ENCODE assay signal across 22 cellular contexts in the genomic region with DNA sequence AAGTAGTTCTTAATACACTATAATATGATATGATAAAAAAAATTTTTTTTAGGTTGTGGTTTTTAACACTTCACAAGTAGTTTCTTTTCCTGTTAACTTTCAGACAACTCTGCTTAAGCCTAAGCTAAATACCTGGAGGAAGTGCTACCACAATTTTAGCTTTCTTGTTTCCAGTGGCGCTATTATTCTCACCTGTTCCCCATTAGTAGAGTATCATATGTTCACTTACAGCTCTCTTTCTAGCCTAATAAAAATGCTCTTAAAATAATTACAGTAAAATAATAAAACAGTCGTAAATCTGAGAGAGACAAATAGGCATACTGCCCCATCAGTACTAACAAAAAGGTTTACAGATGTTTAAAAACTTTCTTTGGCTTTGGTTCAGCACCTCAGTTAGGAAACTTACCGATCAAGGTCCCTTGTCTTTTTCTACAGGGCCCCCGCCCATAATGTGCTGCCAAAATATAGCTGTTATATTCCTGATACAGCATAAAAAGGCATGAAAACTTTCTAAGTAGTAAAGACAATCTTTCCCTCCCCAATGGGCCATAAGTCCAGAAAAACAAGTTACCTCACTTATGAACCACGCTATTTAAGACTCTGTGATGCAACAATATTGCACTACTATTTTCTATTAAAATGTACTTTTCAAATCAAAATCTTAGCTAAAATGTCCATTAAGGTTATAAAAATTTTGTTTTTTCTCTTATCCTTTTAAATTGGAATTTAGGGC. TPM values are rescaled to one million over a fixed set of nuclear protein-coding genes. Genes with fewer than 3 reads are reported as not detected.
DNase-seq lines count a peak whose midpoint lies in the region; ATAC-seq lines count a peak whose summit lies in the region.
"Had no signal": no experiment of that assay in that cellular context is flagged by ENCODE, and none has a peak within 500 bp of the region (broad histone marks: within the 10 kb centered on the region; RNA-seq: fewer than 3 reads in every experiment).

No MANE protein-coding gene starts in this region.

- peak; percentile 60 for DNase-seq in DMS79 (lab: John Stamatoyannopoulos, UW)
- DNase-seq in Jurkat, Clone E6-1 (ENCODE audit: low read depth, low spot score), result peak; percentile 48
- no peak for DNase-seq in natural killer cell treated with Interleukin-12 subunit alpha and Interleukin-12 subunit beta and Interleukin-15 and Interleukin-18, amount 100 ng/mL, for 72 hours (ENCODE audit: low spot score)
- DNase-seq in DMS153 treated with DMSO at 0.1 percent for 48 hours (lab: John Stamatoyannopoulos, UW; ENCODE audit: unreplicated experiment), result no peak
- no peak for DNase-seq in activated T-cell treated with anti-CD3 and anti-CD28 coated beads, Interleukin-2, amount 50 U/mL, for 48 hours
- DNase-seq: activated CD4-positive, alpha-beta T cell treated with anti-CD3 and anti-CD28 coated beads, Interleukin-2, amount 50 U/mL, for 48 hours; BE2C; DMS153; effector CD4-positive, alpha-beta T cell; heart right ventricle; islet precursor cell; mammary epithelial cell; NCI-H1694 treated with DMSO at 0.1 percent for 48 hours; NCI-H446 treated with DMSO at 0.1 percent for 48 hours; SHP77 treated with DMSO at 0.1 percent for 48 hours; stimulated activated CD4-positive, alpha-beta T cell treated with anti-CD3 and anti-CD28 coated beads, Interleukin-4, amount 100 ng/mL, for 4 hours; T-helper 1 cell had no signal

- peak overlapping the region; percentile 75 for H3K27ac Mint-ChIP-seq in activated T-helper 17 cell treated with anti-CD3 and anti-CD28 coated beads, Interleukin-2, amount 50 U/mL, for 72 hours
- peak overlapping the region in 1 of 2 donors; percentile 57 for H3K27ac Mint-ChIP-seq in natural killer cell treated with Interleukin-12 subunit alpha and Interleukin-12 subunit beta and Interleukin-15 and Interleukin-18, amount 100 ng/mL, for 72 hours
- H3K27ac Mint-ChIP-seq: nephron had no signal

- ATAC-seq in activated T-helper 17 cell treated with anti-CD3 and anti-CD28 coated beads, Interleukin-2, amount 50 U/mL, for 72 hours (replicated peaks), result peak; percentile 18
- ATAC-seq in natural killer cell treated with Interleukin-12 subunit alpha and Interleukin-12 subunit beta and Interleukin-15 and Interleukin-18, amount 100 ng/mL, for 72 hours, result no peak
- no peak for ATAC-seq in HG03045 (IDR thresholded peaks at IDR 0.05; ENCODE audit: unreplicated experiment)
- ATAC-seq: heart right ventricle had no signal

- H3K4me1 Mint-ChIP-seq in activated T-helper 17 cell treated with anti-CD3 and anti-CD28 coated beads, Interleukin-2, amount 50 U/mL, for 72 hours, result peaks cover 18% of the 10 kb centered on the region
- H3K4me1 Mint-ChIP-seq in natural killer cell treated with Interleukin-12 subunit alpha and Interleukin-12 subunit beta and Interleukin-15 and Interleukin-18, amount 100 ng/mL, for 72 hours (ENCODE audit: low read depth in 2 of 2), result peaks cover 21 to 24% of the 10 kb centered on the region in 2 donors

- H3K4me3 ChIP-seq in Jurkat, Clone E6-1 (ENCODE audit: low read length), result no peak overlapping the region
- H3K4me3 ChIP-seq: cardiac muscle cell, heart right ventricle, skin epidermis had no signal

- no peaks in the 10 kb centered on the region for H3K9me3 Mint-ChIP-seq in activated T-helper 17 cell treated with anti-CD3 and anti-CD28 coated beads, Interleukin-2, amount 50 U/mL, for 72 hours
- H3K9me3 Mint-ChIP-seq in natural killer cell treated with Interleukin-12 subunit alpha and Interleukin-12 subunit beta and Interleukin-15 and Interleukin-18, amount 100 ng/mL, for 72 hours, result no peaks in the 10 kb centered on the region
- H3K9me3 Mint-ChIP-seq: nephron had no signal

- H3K4me3 Mint-ChIP-seq in activated T-helper 17 cell treated with anti-CD3 and anti-CD28 coated beads, Interleukin-2, amount 50 U/mL, for 72 hours, result peak overlapping the region; percentile 40
- peak overlapping the region; percentile 14 for H3K4me3 Mint-ChIP-seq in natural killer cell treated with Interleukin-12 subunit alpha and Interleukin-12 subunit beta and Interleukin-15 and Interleukin-18, amount 100 ng/mL, for 72 hours
- H3K4me3 Mint-ChIP-seq: nephron had no signal

- H3K36me3 Mint-ChIP-seq in activated T-helper 17 cell treated with anti-CD3 and anti-CD28 coated beads, Interleukin-2, amount 50 U/mL, for 72 hours (ENCODE audit: low read depth), result no peaks in the 10 kb centered on the region
- no peaks in the 10 kb centered on the region for H3K36me3 Mint-ChIP-seq in natural killer cell treated with Interleukin-12 subunit alpha and Interleukin-12 subunit beta and Interleukin-15 and Interleukin-18, amount 100 ng/mL, for 72 hours

- H3K27me3 Mint-ChIP-seq in activated T-helper 17 cell treated with anti-CD3 and anti-CD28 coated beads, Interleukin-2, amount 50 U/mL, for 72 hours, result no peaks in the 10 kb centered on the region
- no peaks in the 10 kb centered on the region for H3K27me3 Mint-ChIP-seq in natural killer cell treated with Interleukin-12 subunit alpha and Interleukin-12 subunit beta and Interleukin-15 and Interleukin-18, amount 100 ng/mL, for 72 hours

RNA-seq across cellular contexts. Expression of a gene that starts 57.9 kb away (rescaled TPM):
- 5.3 TPM for polyA plus RNA-seq in Jurkat, Clone E6-1 (2012; ENCODE audit: insufficient read depth, insufficient read length)
- 10 to 100 TPM in 1 of 2 donors, 1 to 10 TPM in 1; 9.8 to 23.0 TPM for total RNA-seq in activated T-helper 17 cell treated with anti-CD3 and anti-CD28 coated beads, Interleukin-2, amount 50 U/mL, for 72 hours
- total RNA-seq in natural killer cell treated with Interleukin-12 subunit alpha and Interleukin-12 subunit beta and Interleukin-15 and Interleukin-18, amount 100 ng/mL, for 72 hours, result 1 to 10 TPM; 7.4 to 9.6 TPM

RNA-seq across cellular contexts. Expression of a gene that starts 58.6 kb away (rescaled TPM):
- 59.2 TPM for polyA plus RNA-seq in Jurkat, Clone E6-1 (2012; ENCODE audit: insufficient read depth, insufficient read length)
- 10 to 100 TPM; 20.9 to 21.8 TPM for total RNA-seq in activated T-helper 17 cell treated with anti-CD3 and anti-CD28 coated beads, Interleukin-2, amount 50 U/mL, for 72 hours
- 10 to 100 TPM; 14.4 to 29.3 TPM for total RNA-seq in natural killer cell treated with Interleukin-12 subunit alpha and Interleukin-12 subunit beta and Interleukin-15 and Interleukin-18, amount 100 ng/mL, for 72 hours

Comparison
In these comparisons a context has a peak if more than half of its experiments do, and no peak if none do; other contexts are left out.
1. DNase-seq: peak in DMS79 (single experiment) and Jurkat, Clone E6-1 (single experiment); none in natural killer cell treated with Interleukin-12 subunit alpha and Interleukin-12 subunit beta and Interleukin-15 and Interleukin-18, amount 100 ng/mL, for 72 hours (single experiment), DMS153 treated with DMSO at 0.1 percent for 48 hours (single experiment) and activated T-cell treated with anti-CD3 and anti-CD28 coated beads, Interleukin-2, amount 50 U/mL, for 48 hours (0 of 2).